9 cellular contexts compared by ENCODE assay signal in genomic region chr14:53055003-53055402, GRCh38.
A peak's percentile ranks its signal among the peaks of the same experiment; 100 is the strongest.
DNase-seq lines count a peak whose midpoint lies in the region; ATAC-seq and TF ChIP-seq lines count a peak whose summit lies in the region.
"Had no signal": no experiment of that assay in that cellular context is flagged by ENCODE, and none has a peak within 500 bp of the region (broad histone marks: within the 10 kb centered on the region; RNA-seq: fewer than 3 reads in every experiment).

No MANE protein-coding gene starts in this region.

- WGBS in liver: 0% methylated on average over 1 of the region's 1 CpG

- no peak overlapping the region for H3K4me3 ChIP-seq in NT2/D1 (ENCODE audit: insufficient read length, low read depth)
- H3K4me3 ChIP-seq in choroid plexus epithelial cell (ENCODE audit: low read depth, low read length): no peak overlapping the region
- no peak overlapping the region for H3K4me3 ChIP-seq in liver (ENCODE audit: low read depth in 1 of 3, low read length in 3 of 3)
- H3K4me3 ChIP-seq: HAP-1 had no signal

- no peaks in the 10 kb centered on the region for H3K27me3 ChIP-seq in NT2/D1 (ENCODE audit: insufficient read depth, insufficient read length)
- no peaks in the 10 kb centered on the region for H3K27me3 ChIP-seq in liver (ENCODE audit: control insufficient read depth in 4 of 4, insufficient read depth in 4 of 4, low read length in 3 of 4)

- peak; percentile 54 for ATAC-seq in HG03565 (IDR thresholded peaks at IDR 0.05; ENCODE audit: unreplicated experiment)
- ATAC-seq in GM21360 (IDR thresholded peaks at IDR 0.05; ENCODE audit: unreplicated experiment): no peak

- no peak overlapping the region for H3K27ac ChIP-seq in liver (ENCODE audit: low read depth in 1 of 2, low read length in 2 of 2)

- TF ChIP-seq RAD21 in liver (IDR thresholded peaks at IDR 0.05): peak; percentile 95 to 97

- H3K4me1 ChIP-seq in NT2/D1 (ENCODE audit: insufficient read depth, insufficient read length) (no peaks in the 10 kb centered on the region), liver (ENCODE audit: control insufficient read depth in 4 of 4, insufficient read depth in 4 of 4, low read length in 3 of 4) (no peaks in the 10 kb centered on the region)
- H3K4me1 ChIP-seq: HAP-1 had no signal

- no peaks in the 10 kb centered on the region for H3K9me3 ChIP-seq in NT2/D1 (ENCODE audit: insufficient read depth, low read length)
- no peaks in the 10 kb centered on the region for H3K9me3 ChIP-seq in liver (ENCODE audit: control insufficient read depth in 4 of 4, low read length in 3 of 4)
- H3K9me3 ChIP-seq: HAP-1 had no signal

- TF ChIP-seq CTCF in GM12873 (IDR thresholded peaks at IDR 0.05; ENCODE audit: insufficient read depth, low read depth, low read length, missing control alignments): peak; percentile 62
- TF ChIP-seq CTCF in choroid plexus epithelial cell (conservative IDR thresholded peaks at IDR 0.05; ENCODE audit: low read depth, low read length): peak; percentile 65
- peak; percentile 79 for TF ChIP-seq CTCF in liver (IDR thresholded peaks at IDR 0.05; ENCODE audit: low read depth, low read length, missing input control)

- in situ Hi-C loops in ACHN (cut with HindIII; ENCODE audit: low pct_ligation_motif_present, low pct_unique_long_range_greater_than_20kb, low sequenced_read_pairs): no loop called here

- H3K9ac ChIP-seq in NT2/D1 (ENCODE audit: insufficient read length, low read depth): no peak overlapping the region
- H3K9ac ChIP-seq in liver (ENCODE audit: low read depth in 1 of 2, low read length in 2 of 2): peak overlapping the region in 1 of 2 donors; percentile 22

- H3K36me3 ChIP-seq in NT2/D1 (ENCODE audit: insufficient read depth, insufficient read length, low read length) (peaks cover 9% of the 10 kb centered on the region), liver (ENCODE audit: control insufficient read depth in 4 of 4, insufficient read depth in 3 of 4, low read depth in 1 of 4, low read length in 3 of 4) (no peaks in the 10 kb centered on the region)
- H3K36me3 ChIP-seq: HAP-1 had no signal

- DNase-seq in ACHN: peak; percentile 50
- DNase-seq in NT2/D1 (ENCODE audit: low read depth, low spot score): peak; percentile 11
- peak; percentile 83 for DNase-seq in choroid plexus epithelial cell (ENCODE audit: low read depth)
- no peak for DNase-seq in stimulated activated CD4-positive, alpha-beta T cell treated with anti-CD3 and anti-CD28 coated beads, Interleukin-15, amount 100 ng/mL, for 24 hours

TF ChIP-seq in liver, 16 proteins besides CTCF, POLR2A, EP300 and RAD21:
- TF ChIP-seq HNF4G (IDR thresholded peaks at IDR 0.05): no peak
- TF ChIP-seq, protein P1, sequence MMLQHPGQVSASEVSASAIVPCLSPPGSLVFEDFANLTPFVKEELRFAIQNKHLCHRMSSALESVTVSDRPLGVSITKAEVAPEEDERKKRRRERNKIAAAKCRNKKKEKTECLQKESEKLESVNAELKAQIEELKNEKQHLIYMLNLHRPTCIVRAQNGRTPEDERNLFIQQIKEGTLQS (IDR thresholded peaks at IDR 0.05): no peak
- no peak for TF ChIP-seq TAF1 (conservative IDR thresholded peaks at IDR 0.05)
- TF ChIP-seq JUND (IDR thresholded peaks at IDR 0.05): no peak
- no peak for TF ChIP-seq RXRA (IDR thresholded peaks at IDR 0.05)
- no peak for TF ChIP-seq EGR1 (IDR thresholded peaks at IDR 0.05; ENCODE audit: low read depth in 2 of 2)
- no peak for TF ChIP-seq FOXA1 (IDR thresholded peaks at IDR 0.05)
- TF ChIP-seq FOXA2 (IDR thresholded peaks at IDR 0.05): no peak
- no peak for TF ChIP-seq YY1 (IDR thresholded peaks at IDR 0.05)
- TF ChIP-seq, protein P2, sequence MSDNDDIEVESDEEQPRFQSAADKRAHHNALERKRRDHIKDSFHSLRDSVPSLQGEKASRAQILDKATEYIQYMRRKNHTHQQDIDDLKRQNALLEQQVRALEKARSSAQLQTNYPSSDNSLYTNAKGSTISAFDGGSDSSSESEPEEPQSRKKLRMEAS (IDR thresholded peaks at IDR 0.05): no peak
- TF ChIP-seq GABPA (IDR thresholded peaks at IDR 0.05 in 1 of 2, conservative IDR thresholded peaks at IDR 0.05 in 1 of 2): no peak
- TF ChIP-seq NR2F2 (IDR thresholded peaks at IDR 0.05): no peak
- no peak for TF ChIP-seq SP1 (IDR thresholded peaks at IDR 0.05)
